Comparison of ENCODE assay signal across 12 cellular contexts in genomic region chr7:55441668-55442305, GRCh38.
DNase-seq lines count a peak whose midpoint lies in the region; ATAC-seq and TF ChIP-seq lines count a peak whose summit lies in the region.
"Had no signal": no experiment of that assay in that cellular context is flagged by ENCODE, and none has a peak within 500 bp of the region (broad histone marks: within the 10 kb centered on the region; RNA-seq: fewer than 3 reads in every experiment).

No MANE protein-coding gene starts in this region.

- H3K4ac ChIP-seq in H9 (ENCODE audit: low read depth, low read length): no peak overlapping the region

- H4K20me1 ChIP-seq in H9 (ENCODE audit: control insufficient read depth, insufficient read depth, insufficient read length): no peaks in the 10 kb centered on the region

- TF ChIP-seq CTCF in heart right ventricle (IDR thresholded peaks at IDR 0.05) (no peak), Caco-2 (IDR thresholded peaks at IDR 0.05; ENCODE audit: insufficient read depth in 1 of 2, low read depth in 1 of 2, low read length in 1 of 2, severe bottlenecking in 1 of 2, unreplicated experiment in 1 of 2) (no peak), H9 (conservative IDR thresholded peaks at IDR 0.05) (no peak)

- H3K4me1 ChIP-seq in heart right ventricle: peaks cover 0 to 44% (median 16%) of the 10 kb centered on the region in 9 donors
- H3K4me1 ChIP-seq in thymus (ENCODE audit: control insufficient read depth, insufficient read depth, low read length): peaks cover 43% of the 10 kb centered on the region
- no peaks in the 10 kb centered on the region for H3K4me1 ChIP-seq in Caco-2
- no peaks in the 10 kb centered on the region for H3K4me1 ChIP-seq in H9 (ENCODE audit: insufficient read depth, low read length)

- no peak for DNase-seq in heart right ventricle
- no peak for DNase-seq in Right ventricle myocardium superior
- DNase-seq in fibroblast of the conjunctiva (ENCODE audit: low read depth): peak; percentile 10
- no peak for DNase-seq in Caco-2
- DNase-seq in H9: no peak
- DNase-seq: activated CD8-positive, alpha-beta T cell treated with anti-CD3 and anti-CD28 coated beads for 36 hours; activated naive CD4-positive, alpha-beta T cell treated with anti-CD3 and anti-CD28 coated beads, Interleukin-2, amount 10 ng/mL, durations not matched to agents 7 days and 5 days; PC-9 had no signal

- H2BK15ac ChIP-seq in H9 (ENCODE audit: low read depth, low read length): no peak overlapping the region

- no peak overlapping the region for H2AFZ ChIP-seq in H9 (ENCODE audit: low read length)
- H2AFZ ChIP-seq: PC-9 had no signal

- H3K4me1 Mint-ChIP-seq in Caco-2 (ENCODE audit: low read depth, unreplicated experiment): no peaks in the 10 kb centered on the region
- no peaks in the 10 kb centered on the region for H3K4me1 Mint-ChIP-seq in H9

- H3K27ac Mint-ChIP-seq in Caco-2 (ENCODE audit: unreplicated experiment) (no peak overlapping the region), H9 (no peak overlapping the region)
- H3K27ac Mint-ChIP-seq: activated CD8-positive, alpha-beta T cell treated with anti-CD3 and anti-CD28 coated beads for 36 hours; activated naive CD4-positive, alpha-beta T cell treated with anti-CD3 and anti-CD28 coated beads, Interleukin-2, amount 10 ng/mL, durations not matched to agents 7 days and 5 days had no signal

- no peak overlapping the region for H4K91ac ChIP-seq in H9 (ENCODE audit: insufficient read length, low read depth, low read length)

- no peak overlapping the region for H3K56ac ChIP-seq in H9 (ENCODE audit: insufficient read length, low read depth, low read length)

- H3K4me2 ChIP-seq in H9 (ENCODE audit: insufficient read depth, insufficient read length, low read length): no peak overlapping the region
- H3K4me2 ChIP-seq: PC-9 had no signal

- H3T11ph ChIP-seq in H9 (ENCODE audit: low read length): no peak overlapping the region

- H2BK20ac ChIP-seq in H9 (ENCODE audit: low read depth, low read length, poor library complexity, severe bottlenecking): no peak overlapping the region

- H3K4me3 ChIP-seq in heart right ventricle (no peak overlapping the region), thymus (ENCODE audit: low read length) (peak overlapping the region; percentile 52), Caco-2 (ENCODE audit: low read depth, low read length) (no peak overlapping the region)
- H3K4me3 ChIP-seq: PC-9 had no signal

- 88 to 89% methylated on average over 5 of the region's 5 CpGs for WGBS in heart right ventricle, 2 donors
- WGBS in thymus: 98% methylated on average over 5 of the region's 5 CpGs
- no CpG with 5 or more reads among the region's 5 CpGs for WGBS in H9 (ENCODE audit: extremely low coverage, insufficient read length, low lambda C conversion rate)

- H4K8ac ChIP-seq in H9 (replicated peaks; ENCODE audit: insufficient read length, low read depth, low read length): no peak overlapping the region

- no peaks in the 10 kb centered on the region for H3K79me1 ChIP-seq in H9 (ENCODE audit: insufficient read depth, low read depth, low read length, poor library complexity, severe bottlenecking)

- H3K27me3 ChIP-seq in heart right ventricle (no peaks in the 10 kb centered on the region), thymus (ENCODE audit: control insufficient read depth, insufficient read depth) (no peaks in the 10 kb centered on the region), Caco-2 (replicated peaks; ENCODE audit: control insufficient read depth, insufficient read depth, low read length) (no peaks in the 10 kb centered on the region), H9 (ENCODE audit: insufficient read depth, low read length) (no peaks in the 10 kb centered on the region)

- H3K9me3 Mint-ChIP-seq in Caco-2 (ENCODE audit: unreplicated experiment) (no peaks in the 10 kb centered on the region), H9 (no peaks in the 10 kb centered on the region)
- H3K9me3 Mint-ChIP-seq: activated CD8-positive, alpha-beta T cell treated with anti-CD3 and anti-CD28 coated beads for 36 hours had no signal

- POLR2A ChIA-PET in Caco-2 (lab: Charles Lee): no interaction called here

- H3K27me3 Mint-ChIP-seq in Caco-2 (ENCODE audit: insufficient read depth, unreplicated experiment): no peaks in the 10 kb centered on the region
- peaks cover 3% of the 10 kb centered on the region; the same call in 1 of the 2 replicates for H3K27me3 Mint-ChIP-seq in H9 (ENCODE audit: low read depth)
- H3K27me3 Mint-ChIP-seq: activated CD8-positive, alpha-beta T cell treated with anti-CD3 and anti-CD28 coated beads for 36 hours; activated naive CD4-positive, alpha-beta T cell treated with anti-CD3 and anti-CD28 coated beads, Interleukin-2, amount 10 ng/mL, durations not matched to agents 7 days and 5 days had no signal

- no peak overlapping the region for H3K14ac ChIP-seq in H9 (ENCODE audit: insufficient read depth, low read length)

- H2AK5ac ChIP-seq in H9 (ENCODE audit: insufficient read length, low read length): no peak overlapping the region

- no TSS peak for BruUV-seq in Caco-2 (replicated peaks; lab: Mats Ljungman, UMichigan)

- no peak overlapping the region for H3K18ac ChIP-seq in H9 (ENCODE audit: insufficient read length, low read depth, low read length)

- H3K36me3 Mint-ChIP-seq in Caco-2 (ENCODE audit: insufficient read depth, unreplicated experiment) (no peaks in the 10 kb centered on the region), H9 (ENCODE audit: insufficient read depth in 1 of 3, low read depth in 3 of 3) (no peaks in the 10 kb centered on the region)

- no peak overlapping the region for H2BK120ac ChIP-seq in H9 (ENCODE audit: low read depth, low read length, poor library complexity, severe bottlenecking)

- H4K5ac ChIP-seq in H9 (ENCODE audit: insufficient read length, low read depth, low read length): no peak overlapping the region

- H3K79me2 ChIP-seq in H9 (ENCODE audit: insufficient read depth, low read length): no peaks in the 10 kb centered on the region

- intact Hi-C loops in heart right ventricle (cut with DNase I) (no loop called here), Right ventricle myocardium superior (cut with DNase I) (no loop called here), Caco-2 (cut with micrococcal nuclease; ENCODE audit: unreplicated experiment) (no loop called here)

- ATAC-seq in heart right ventricle: peak in 5 of 8 donors; percentile 22 to 63 (median 31)
- no peak for ATAC-seq in Right ventricle myocardium superior (ENCODE audit: poor library complexity)
- peak; percentile 75 for ATAC-seq in SK-N-SH treated with all-trans-retinoic acid at 6 μM for 48 hours
- ATAC-seq in GM18502 (IDR thresholded peaks at IDR 0.05; ENCODE audit: poor library complexity, unreplicated experiment): no peak
- ATAC-seq: activated CD8-positive, alpha-beta T cell treated with anti-CD3 and anti-CD28 coated beads for 36 hours; left lobe of liver had no signal

- H3K36me3 ChIP-seq in heart right ventricle (no peaks in the 10 kb centered on the region), thymus (ENCODE audit: control insufficient read depth, insufficient read depth) (no peaks in the 10 kb centered on the region), Caco-2 (ENCODE audit: control insufficient read depth, insufficient read depth, low read length) (no peaks in the 10 kb centered on the region)

- no peaks in the 10 kb centered on the region for H3K23me2 ChIP-seq in H9 (ENCODE audit: insufficient read length, low read depth, low read length, poor library complexity, severe bottlenecking)

- H3K23ac ChIP-seq in H9 (ENCODE audit: insufficient read length, low read depth, low read length): no peak overlapping the region

- CTCF ChIA-PET in Caco-2 (lab: Charles Lee): no interaction called here

- no peak overlapping the region for H3K9ac ChIP-seq in H9 (ENCODE audit: extremely low read depth, insufficient read length, low read length)

- H3K4me3 Mint-ChIP-seq in Caco-2 (ENCODE audit: unreplicated experiment) (no peak overlapping the region), H9 (no peak overlapping the region)
- H3K4me3 Mint-ChIP-seq: activated CD8-positive, alpha-beta T cell treated with anti-CD3 and anti-CD28 coated beads for 36 hours; activated naive CD4-positive, alpha-beta T cell treated with anti-CD3 and anti-CD28 coated beads, Interleukin-2, amount 10 ng/mL, durations not matched to agents 7 days and 5 days had no signal

- no peak overlapping the region for H2BK12ac ChIP-seq in H9 (ENCODE audit: insufficient read length, low read depth, low read length)

- H2BK5ac ChIP-seq in H9 (ENCODE audit: insufficient read length, low read length): no peak overlapping the region

- H3K9me3 ChIP-seq in heart right ventricle (peaks cover 0 to 6% (median 0%) of the 10 kb centered on the region in 11 donors), thymus (ENCODE audit: control insufficient read depth) (no peaks in the 10 kb centered on the region), Caco-2 (no peaks in the 10 kb centered on the region), H9 (ENCODE audit: control insufficient read depth, low read depth, low read length) (no peaks in the 10 kb centered on the region)

- H3K27ac ChIP-seq in heart right ventricle (no peak overlapping the region), thymus (ENCODE audit: low read depth) (no peak overlapping the region), H9 (ENCODE audit: insufficient read length, low read depth, low read length) (no peak overlapping the region)
- H3K27ac ChIP-seq: PC-9 had no signal

TF ChIP-seq in SK-N-SH treated with all-trans-retinoic acid at 6 μM for 48 hours, 23 proteins besides CTCF, POLR2A, EP300 and RAD21 (continues in another document):
- no peak for TF ChIP-seq ZC3H10 (CRISPR knock-in tag; IDR thresholded peaks at IDR 0.05)
- no peak for TF ChIP-seq TSHZ2 (CRISPR knock-in tag; IDR thresholded peaks at IDR 0.05)

Comparison
In these comparisons a context has a peak if more than half of its experiments do, and no peak if none do; other contexts are left out.
1. ATAC-seq: peak in heart right ventricle (5 of 8) and SK-N-SH treated with all-trans-retinoic acid at 6 μM for 48 hours (single experiment); none in Right ventricle myocardium superior (single experiment) and GM18502 (single experiment).